In genomic region chr5:68080282-68081050, GRCh38 we compare ENCODE assay signal across 1 cellular context.
TF ChIP-seq lines count a peak whose summit lies in the region.

No MANE protein-coding gene starts in this region.

TF ChIP-seq in HepG2, 621 proteins besides CTCF, POLR2A, EP300 and RAD21 (continued from another document and continues in another):
- TF ChIP-seq, protein P1, sequence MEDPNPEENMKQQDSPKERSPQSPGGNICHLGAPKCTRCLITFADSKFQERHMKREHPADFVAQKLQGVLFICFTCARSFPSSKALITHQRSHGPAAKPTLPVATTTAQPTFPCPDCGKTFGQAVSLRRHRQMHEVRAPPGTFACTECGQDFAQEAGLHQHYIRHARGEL (CRISPR knock-in tag; IDR thresholded peaks at IDR 0.05), result no peak
- TF ChIP-seq TAF1 (CRISPR knock-in tag; IDR thresholded peaks at IDR 0.05), result no peak
- no peak for TF ChIP-seq KDM5A (IDR thresholded peaks at IDR 0.05; ENCODE audit: borderline replicate concordance, low read length)
- TF ChIP-seq DNMT3B (CRISPR knock-in tag; conservative IDR thresholded peaks at IDR 0.05), result no peak; the same call in 1 of the 2 replicates
- 0 out of 2 replicates have a peak, but pooled peaks have one; percentile 51 for TF ChIP-seq ZNF816 (CRISPR knock-in tag; IDR thresholded peaks at IDR 0.05; ENCODE audit: borderline replicate concordance)
- TF ChIP-seq TIGD3 (CRISPR knock-in tag; IDR thresholded peaks at IDR 0.05; ENCODE audit: borderline replicate concordance), result no peak
- TF ChIP-seq RAD51 (IDR thresholded peaks at IDR 0.05; ENCODE audit: borderline replicate concordance), result no peak
- TF ChIP-seq TCF12 (IDR thresholded peaks at IDR 0.05), result no peak
- TF ChIP-seq TCF12 (CRISPR knock-in tag; IDR thresholded peaks at IDR 0.05), result no peak
- no peak for TF ChIP-seq ZFP62 (CRISPR knock-in tag; IDR thresholded peaks at IDR 0.05)
- no peak for TF ChIP-seq PTBP1 (IDR thresholded peaks at IDR 0.05; ENCODE audit: low read depth, low read length, poor library complexity, severe bottlenecking)
- no peak for TF ChIP-seq RBM39 (IDR thresholded peaks at IDR 0.05; ENCODE audit: low read depth, low read length, poor library complexity, severe bottlenecking)
- TF ChIP-seq GABPB1 (CRISPR knock-in tag; IDR thresholded peaks at IDR 0.05), result 0 out of 2 replicates have a peak, but pooled peaks have one; percentile 13
- no peak for TF ChIP-seq ZNF619 (CRISPR knock-in tag; IDR thresholded peaks at IDR 0.05)
- TF ChIP-seq DMAP1 (CRISPR knock-in tag; IDR thresholded peaks at IDR 0.05), result no peak
- TF ChIP-seq, protein P2, sequence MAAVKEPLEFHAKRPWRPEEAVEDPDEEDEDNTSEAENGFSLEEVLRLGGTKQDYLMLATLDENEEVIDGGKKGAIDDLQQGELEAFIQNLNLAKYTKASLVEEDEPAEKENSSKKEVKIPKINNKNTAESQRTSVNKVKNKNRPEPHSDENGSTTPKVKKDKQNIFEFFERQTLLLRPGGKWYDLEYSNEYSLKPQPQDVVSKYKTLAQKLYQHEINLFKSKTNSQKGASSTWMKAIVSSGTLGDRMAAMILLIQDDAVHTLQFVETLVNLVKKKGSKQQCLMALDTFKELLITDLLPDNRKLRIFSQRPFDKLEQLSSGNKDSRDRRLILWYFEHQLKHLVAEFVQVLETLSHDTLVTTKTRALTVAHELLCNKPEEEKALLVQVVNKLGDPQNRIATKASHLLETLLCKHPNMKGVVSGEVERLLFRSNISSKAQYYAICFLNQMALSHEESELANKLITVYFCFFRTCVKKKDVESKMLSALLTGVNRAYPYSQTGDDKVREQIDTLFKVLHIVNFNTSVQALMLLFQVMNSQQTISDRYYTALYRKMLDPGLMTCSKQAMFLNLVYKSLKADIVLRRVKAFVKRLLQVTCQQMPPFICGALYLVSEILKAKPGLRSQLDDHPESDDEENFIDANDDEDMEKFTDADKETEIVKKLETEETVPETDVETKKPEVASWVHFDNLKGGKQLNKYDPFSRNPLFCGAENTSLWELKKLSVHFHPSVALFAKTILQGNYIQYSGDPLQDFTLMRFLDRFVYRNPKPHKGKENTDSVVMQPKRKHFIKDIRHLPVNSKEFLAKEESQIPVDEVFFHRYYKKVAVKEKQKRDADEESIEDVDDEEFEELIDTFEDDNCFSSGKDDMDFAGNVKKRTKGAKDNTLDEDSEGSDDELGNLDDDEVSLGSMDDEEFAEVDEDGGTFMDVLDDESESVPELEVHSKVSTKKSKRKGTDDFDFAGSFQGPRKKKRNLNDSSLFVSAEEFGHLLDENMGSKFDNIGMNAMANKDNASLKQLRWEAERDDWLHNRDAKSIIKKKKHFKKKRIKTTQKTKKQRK (IDR thresholded peaks at IDR 0.05; ENCODE audit: low read length), result no peak
- TF ChIP-seq ZMYM3 (CRISPR knock-in tag; IDR thresholded peaks at IDR 0.05), result peak; percentile 36
- 0 out of 2 replicates have a peak, but pooled peaks have one; percentile 50 for TF ChIP-seq ZNF614 (CRISPR knock-in tag; IDR thresholded peaks at IDR 0.05; ENCODE audit: borderline replicate concordance)
- TF ChIP-seq PRDM15 (CRISPR knock-in tag; IDR thresholded peaks at IDR 0.05), result no peak
- TF ChIP-seq THYN1 (CRISPR knock-in tag; IDR thresholded peaks at IDR 0.05; ENCODE audit: borderline replicate concordance, low read depth), result no peak
- no peak for TF ChIP-seq HOXA9 (CRISPR knock-in tag; IDR thresholded peaks at IDR 0.05; ENCODE audit: borderline replicate concordance)
- no peak for TF ChIP-seq TEAD2 (CRISPR knock-in tag; IDR thresholded peaks at IDR 0.05)
- TF ChIP-seq ZBED4 (CRISPR knock-in tag; IDR thresholded peaks at IDR 0.05; ENCODE audit: borderline replicate concordance), result no peak
- no peak for TF ChIP-seq ZNF17 (CRISPR knock-in tag; IDR thresholded peaks at IDR 0.05)
- no peak for TF ChIP-seq ZNF572 (CRISPR knock-in tag; IDR thresholded peaks at IDR 0.05)
- TF ChIP-seq, protein P3, sequence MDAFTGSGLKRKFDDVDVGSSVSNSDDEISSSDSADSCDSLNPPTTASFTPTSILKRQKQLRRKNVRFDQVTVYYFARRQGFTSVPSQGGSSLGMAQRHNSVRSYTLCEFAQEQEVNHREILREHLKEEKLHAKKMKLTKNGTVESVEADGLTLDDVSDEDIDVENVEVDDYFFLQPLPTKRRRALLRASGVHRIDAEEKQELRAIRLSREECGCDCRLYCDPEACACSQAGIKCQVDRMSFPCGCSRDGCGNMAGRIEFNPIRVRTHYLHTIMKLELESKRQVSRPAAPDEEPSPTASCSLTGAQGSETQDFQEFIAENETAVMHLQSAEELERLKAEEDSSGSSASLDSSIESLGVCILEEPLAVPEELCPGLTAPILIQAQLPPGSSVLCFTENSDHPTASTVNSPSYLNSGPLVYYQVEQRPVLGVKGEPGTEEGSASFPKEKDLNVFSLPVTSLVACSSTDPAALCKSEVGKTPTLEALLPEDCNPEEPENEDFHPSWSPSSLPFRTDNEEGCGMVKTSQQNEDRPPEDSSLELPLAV (CRISPR knock-in tag; conservative IDR thresholded peaks at IDR 0.05; ENCODE audit: low read depth), result no peak
- no peak for TF ChIP-seq ZNF704 (CRISPR knock-in tag; IDR thresholded peaks at IDR 0.05; ENCODE audit: borderline replicate concordance)
- TF ChIP-seq IKZF1 (IDR thresholded peaks at IDR 0.05), result no peak
- no peak for TF ChIP-seq ZNF7 (CRISPR knock-in tag; IDR thresholded peaks at IDR 0.05)
- no peak for TF ChIP-seq ELK4 (CRISPR knock-in tag; IDR thresholded peaks at IDR 0.05; ENCODE audit: borderline replicate concordance)
- TF ChIP-seq POGK (CRISPR knock-in tag; conservative IDR thresholded peaks at IDR 0.05), result 0 out of 2 replicates have a peak, but pooled peaks have one; percentile 49
- no peak for TF ChIP-seq ZFYVE20 (CRISPR knock-in tag; IDR thresholded peaks at IDR 0.05; ENCODE audit: borderline replicate concordance, low read depth)
- TF ChIP-seq TP53 (CRISPR knock-in tag; conservative IDR thresholded peaks at IDR 0.05), result no peak
- TF ChIP-seq HDAC2 (CRISPR knock-in tag; IDR thresholded peaks at IDR 0.05), result peak; percentile 59; the same call in 1 of the 2 replicates
- no peak for TF ChIP-seq CCAR2 (optimal IDR thresholded peaks at IDR 0.05; ENCODE audit: low read depth, low read length)
- no peak for TF ChIP-seq KDM4B (CRISPR knock-in tag; IDR thresholded peaks at IDR 0.05)
- TF ChIP-seq U2AF1 (optimal IDR thresholded peaks at IDR 0.05; ENCODE audit: low read depth, low read length), result no peak
- TF ChIP-seq HNRNPLL (IDR thresholded peaks at IDR 0.05; ENCODE audit: low read depth, low read length, poor library complexity, severe bottlenecking), result no peak
- TF ChIP-seq ZSCAN21 (CRISPR knock-in tag; IDR thresholded peaks at IDR 0.05; ENCODE audit: borderline replicate concordance), result no peak
- no peak for TF ChIP-seq FOXP1 (IDR thresholded peaks at IDR 0.05)
- peak; percentile 33; the same call in 1 of the 2 replicates for TF ChIP-seq FOXP1 (CRISPR knock-in tag; IDR thresholded peaks at IDR 0.05)
- TF ChIP-seq CBX2 (IDR thresholded peaks at IDR 0.05; ENCODE audit: low read depth, low read length), result no peak
- TF ChIP-seq CBX2 (CRISPR knock-in tag; IDR thresholded peaks at IDR 0.05; ENCODE audit: low read depth), result no peak
- TF ChIP-seq CSRNP1 (CRISPR knock-in tag; IDR thresholded peaks at IDR 0.05), result no peak
- TF ChIP-seq NFYB (CRISPR knock-in tag; IDR thresholded peaks at IDR 0.05), result no peak
